14 cellular contexts compared by ENCODE assay signal in genomic region chr17:61378658-61379456, GRCh38. TPM values are rescaled to one million over a fixed set of nuclear protein-coding genes. Genes with fewer than 3 reads are reported as not detected.
"Had no signal": no experiment of that assay in that cellular context is flagged by ENCODE, and none has a peak within 500 bp of the region (broad histone marks: within the 10 kb centered on the region; RNA-seq: fewer than 3 reads in every experiment).

No MANE protein-coding gene starts in this region.

- H3K4me3 Mint-ChIP-seq: brain, endodermal cell, mesothelial cell of epicardium, T-cell had no signal

- DNase-seq: activated CD4-positive, alpha-beta T cell treated with anti-CD3 and anti-CD28 coated beads for 4 hours; activated naive CD4-positive, alpha-beta T cell treated with anti-CD3 and anti-CD28 coated beads, Interleukin-2, amount 50 U/mL, for 16 hours; amniotic stem cell; endodermal cell; glutamatergic neuron; T-cell had no signal

- H3K4me1 Mint-ChIP-seq: T-cell had no signal

- H3K4me3 ChIP-seq: prostate gland, SK-N-MC, tibial nerve had no signal

- H3K27ac ChIP-seq: neutrophil, prostate gland, SK-N-MC, VCaP had no signal

- H3K27me3 Mint-ChIP-seq: T-cell had no signal

- H3K27me3 ChIP-seq: neutrophil, tibial nerve had no signal

- H3K9me3 Mint-ChIP-seq: endodermal cell, mesothelial cell of epicardium, T-cell had no signal

- ATAC-seq: T-cell had no signal

- H3K4me1 ChIP-seq: prostate gland had no signal

- H3K36me3 Mint-ChIP-seq: brain, mesothelial cell of epicardium had no signal

- H3K9me3 ChIP-seq: neutrophil, prostate gland, tibial nerve had no signal

- H3K36me3 ChIP-seq: neutrophil, prostate gland, tibial nerve had no signal

- H3K27ac Mint-ChIP-seq: brain, T-cell had no signal

RNA-seq across cellular contexts. Expression of gene TBX2, which starts 20.8 kb away (rescaled TPM):
- total RNA-seq: dermis microvascular lymphatic vessel endothelial cell had no signal
